Comparison of ENCODE assay signal across 23 cellular contexts in the genomic region with DNA sequence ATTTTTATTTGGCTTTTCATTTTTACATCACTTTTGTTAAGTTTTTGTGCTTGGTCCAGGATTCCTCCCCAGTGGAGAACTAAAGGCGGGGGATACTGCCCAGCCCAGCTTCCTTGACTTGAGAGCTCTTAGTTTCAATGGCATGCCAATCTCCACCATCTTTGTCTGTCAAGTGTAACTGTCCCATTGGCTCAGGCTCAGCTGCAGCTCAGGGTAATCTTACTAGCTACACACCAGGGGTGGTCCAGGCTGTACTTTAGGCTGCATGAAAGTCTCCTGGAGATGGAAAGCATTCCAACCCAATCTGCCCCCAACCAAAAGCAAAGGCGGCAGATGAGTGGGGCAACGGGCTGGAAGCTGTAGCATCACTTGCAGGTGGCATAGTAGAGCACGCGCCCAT. TPM values are rescaled to one million over a fixed set of nuclear protein-coding genes. Genes with fewer than 3 reads are reported as not detected.
DNase-seq lines count a peak whose midpoint lies in the region; ATAC-seq, FAIRE-seq and TF ChIP-seq lines count a peak whose summit lies in the region.
"Had no signal": no experiment of that assay in that cellular context is flagged by ENCODE, and none has a peak within 500 bp of the region (broad histone marks: within the 10 kb centered on the region; RNA-seq: fewer than 3 reads in every experiment).

No MANE protein-coding gene starts in this region.

- peaks cover 2% of the 10 kb centered on the region for H3K9me1 ChIP-seq in keratinocyte (ENCODE audit: control insufficient read depth, extremely low read depth, insufficient read depth, low read length)

- H3K27ac ChIP-seq in PC-3 (ENCODE audit: low read length) = no peak overlapping the region
- no peak overlapping the region for H3K27ac ChIP-seq in keratinocyte (ENCODE audit: control insufficient read depth, insufficient read depth, low read length)
- H3K27ac ChIP-seq in H9 (ENCODE audit: insufficient read length, low read depth, low read length) = no peak overlapping the region

- POLR2A ChIA-PET in Caco-2 (lab: Charles Lee) = no interaction called here
- POLR2A ChIA-PET in PC-3 (lab: Charles Lee; ENCODE audit: unreplicated experiment) = no interaction called here

- H3T11ph ChIP-seq in H9 (ENCODE audit: low read length) = no peak overlapping the region

- H2AFZ ChIP-seq in PC-3 (ENCODE audit: low read length) (no peak overlapping the region), keratinocyte (ENCODE audit: control insufficient read depth, low read length) (no peak overlapping the region), H9 (ENCODE audit: low read length) (no peak overlapping the region)
- H2AFZ ChIP-seq: GM23338 had no signal

- H3K9me3 Mint-ChIP-seq in Caco-2 (ENCODE audit: unreplicated experiment) = no peaks in the 10 kb centered on the region
- no peaks in the 10 kb centered on the region; a peak in 1 of 5 replicates for H3K9me3 Mint-ChIP-seq in H9
- H3K9me3 Mint-ChIP-seq: CD4-positive, CD25-positive, alpha-beta regulatory T cell; CD8-positive, alpha-beta memory T cell; GM23338; IgD-negative memory B cell had no signal

- H3K36me3 Mint-ChIP-seq in Caco-2 (ENCODE audit: insufficient read depth, unreplicated experiment) (peaks cover 50% of the 10 kb centered on the region), H9 (ENCODE audit: insufficient read depth in 1 of 3, low read depth in 3 of 3) (no peaks in the 10 kb centered on the region; a peak in 2 of 7 replicates)
- H3K36me3 Mint-ChIP-seq: IgD-negative memory B cell had no signal

- intact Hi-C loops in Caco-2 (cut with micrococcal nuclease; ENCODE audit: unreplicated experiment) (no loop called here), PC-3 (cut with micrococcal nuclease) (no loop called here)

- no peaks in the 10 kb centered on the region for H3K4me1 Mint-ChIP-seq in Caco-2 (ENCODE audit: low read depth, unreplicated experiment)
- peaks cover 0 to 3% of the 10 kb centered on the region in 2 experiments; a peak in 1 of 4 replicates for H3K4me1 Mint-ChIP-seq in H9
- H3K4me1 Mint-ChIP-seq: CD4-positive, CD25-positive, alpha-beta regulatory T cell; GM23338; IgD-negative memory B cell had no signal

- H3K36me3 ChIP-seq in Caco-2 (ENCODE audit: control insufficient read depth, insufficient read depth, low read length) (peaks cover 8% of the 10 kb centered on the region), PC-3 (ENCODE audit: low read depth, low read length) (peaks cover 64% of the 10 kb centered on the region), keratinocyte (ENCODE audit: control insufficient read depth in 2 of 2, extremely low read depth in 1 of 2, insufficient read depth in 2 of 2, low read length in 2 of 2) (peaks cover 45 to 60% of the 10 kb centered on the region in 2 experiments)
- H3K36me3 ChIP-seq: BE2C had no signal

- H2BK15ac ChIP-seq in H9 (ENCODE audit: low read depth, low read length) = no peak overlapping the region

- H4K20me1 ChIP-seq in PC-3 (ENCODE audit: low read length) = 0 out of 2 replicates have a peak, but pooled peaks cover 20% of the 10 kb centered on the region
- peaks cover 71% of the 10 kb centered on the region for H4K20me1 ChIP-seq in keratinocyte (ENCODE audit: control insufficient read depth, extremely low read depth, insufficient read depth, low read length)
- H4K20me1 ChIP-seq in H9 (ENCODE audit: control insufficient read depth, insufficient read depth, insufficient read length) = no peaks in the 10 kb centered on the region

- no CpG with 5 or more reads among the region's 5 CpGs for WGBS in H9 (ENCODE audit: extremely low coverage, insufficient read length, low lambda C conversion rate)

- no peaks in the 10 kb centered on the region for H3K23me2 ChIP-seq in H9 (ENCODE audit: insufficient read length, low read depth, low read length, poor library complexity, severe bottlenecking)

- no peak overlapping the region for H3K4me2 ChIP-seq in PC-3 (ENCODE audit: low read length)
- H3K4me2 ChIP-seq in keratinocyte (ENCODE audit: control insufficient read depth, extremely low read depth, insufficient read depth, low read depth, low read length) = no peak overlapping the region
- H3K4me2 ChIP-seq in H9 (ENCODE audit: insufficient read depth, insufficient read length, low read length) = no peak overlapping the region
- H3K4me2 ChIP-seq: GM23338 had no signal

- H4K8ac ChIP-seq in H9 (replicated peaks; ENCODE audit: insufficient read length, low read depth, low read length) = no peak overlapping the region

- DNase-seq in Caco-2 (no peak), GM13976 (ENCODE audit: low spot score) (peak; percentile 12), PC-3 (no peak), keratinocyte (ENCODE audit: low read depth, low spot score) (peak; percentile 60), DMS79 treated with DMSO at 0.1 percent for 48 hours (lab: John Stamatoyannopoulos, UW) (no peak), H9 (no peak), SW480 (ENCODE audit: low spot score) (no peak)
- DNase-seq: BE2C; C1 segment of cervical spinal cord; CD4-positive, CD25-positive, alpha-beta regulatory T cell; CD8-positive, alpha-beta memory T cell; COR-L47; DND-41; EL; KG1 had no signal

- in situ Hi-C loops in GM13976 (cut with MboI; ENCODE audit: low sequenced_read_pairs, unreplicated experiment) = no loop called here

- H2AK5ac ChIP-seq in H9 (ENCODE audit: insufficient read length, low read length) = no peak overlapping the region

- TF ChIP-seq CTCF in Caco-2 (IDR thresholded peaks at IDR 0.05; ENCODE audit: insufficient read depth in 1 of 2, low read depth in 1 of 2, low read length in 1 of 2, severe bottlenecking in 1 of 2, unreplicated experiment in 1 of 2) (no peak), GM13976 (IDR thresholded peaks at IDR 0.05; ENCODE audit: borderline replicate concordance, control extremely low read depth, extremely low read depth, insufficient read depth, missing control alignments) (no peak), PC-3 (conservative IDR thresholded peaks at IDR 0.05; ENCODE audit: low read depth, low read length) (no peak), keratinocyte (optimal IDR thresholded peaks at IDR 0.05 in 1 of 3, IDR thresholded peaks at IDR 0.05 in 1 of 3, conservative IDR thresholded peaks at IDR 0.05 in 1 of 3; ENCODE audit: extremely low read depth in 1 of 3, insufficient read depth in 2 of 3, low read length in 3 of 3) (no peak), H9 (conservative IDR thresholded peaks at IDR 0.05) (no peak)

- FAIRE-seq in keratinocyte (lab: Jason Lieb, UNC) = no peak
- FAIRE-seq: GM12878, GM18507, H54, HepG2 had no signal

- no peak overlapping the region for H3K4me3 Mint-ChIP-seq in Caco-2 (ENCODE audit: unreplicated experiment)
- no peak overlapping the region for H3K4me3 Mint-ChIP-seq in H9
- H3K4me3 Mint-ChIP-seq: CD4-positive, CD25-positive, alpha-beta regulatory T cell; CD8-positive, alpha-beta memory T cell; GM23338 had no signal

- H2BK20ac ChIP-seq in H9 (ENCODE audit: low read depth, low read length, poor library complexity, severe bottlenecking) = no peak overlapping the region

- no peak overlapping the region for H2BK12ac ChIP-seq in H9 (ENCODE audit: insufficient read length, low read depth, low read length)

- dilution Hi-C loops in keratinocyte (cut with MboI; ENCODE audit: extremely low pct_ligation_motif_present, low sequenced_read_pairs) = no loop called here

- no peak overlapping the region for H4K5ac ChIP-seq in H9 (ENCODE audit: insufficient read length, low read depth, low read length)

- BruUV-seq in Caco-2 (replicated peaks; lab: Mats Ljungman, UMichigan) (TSS peak; percentile 65), PC-3 (replicated peaks; lab: Mats Ljungman, UMichigan) (TSS peak; percentile 45)

- no peak overlapping the region for H2BK120ac ChIP-seq in H9 (ENCODE audit: low read depth, low read length, poor library complexity, severe bottlenecking)

- H3K4me1 ChIP-seq in Caco-2 (peaks cover 9% of the 10 kb centered on the region), PC-3 (ENCODE audit: insufficient read depth, low read length) (peaks cover 10% of the 10 kb centered on the region), keratinocyte (ENCODE audit: control insufficient read depth, extremely low read depth, insufficient read depth, low read length) (no peaks in the 10 kb centered on the region), H9 (ENCODE audit: insufficient read depth, low read length) (no peaks in the 10 kb centered on the region)
- H3K4me1 ChIP-seq: BE2C had no signal

- H3K27me3 ChIP-seq in Caco-2 (replicated peaks; ENCODE audit: control insufficient read depth, insufficient read depth, low read length) (no peaks in the 10 kb centered on the region), PC-3 (ENCODE audit: low read length) (no peaks in the 10 kb centered on the region), keratinocyte (ENCODE audit: control insufficient read depth, extremely low read depth, insufficient read depth, low read length) (no peaks in the 10 kb centered on the region), H9 (ENCODE audit: insufficient read depth, low read length) (no peaks in the 10 kb centered on the region)
- H3K27me3 ChIP-seq: BE2C had no signal

- no peaks in the 10 kb centered on the region for H3K79me1 ChIP-seq in H9 (ENCODE audit: insufficient read depth, low read depth, low read length, poor library complexity, severe bottlenecking)

- no peak overlapping the region for H2BK5ac ChIP-seq in H9 (ENCODE audit: insufficient read length, low read length)

- H4K91ac ChIP-seq in H9 (ENCODE audit: insufficient read length, low read depth, low read length) = no peak overlapping the region

- H3K4me3 ChIP-seq in Caco-2 (ENCODE audit: low read depth, low read length) (no peak overlapping the region), PC-3 (ENCODE audit: low read length) (no peak overlapping the region), keratinocyte (ENCODE audit: control insufficient read depth in 2 of 3, extremely low read depth in 1 of 3, insufficient read depth in 2 of 3, low read depth in 1 of 3, low read length in 3 of 3) (no peak overlapping the region)
- H3K4me3 ChIP-seq: GM12878, GM23338 had no signal

- H3K79me2 ChIP-seq in PC-3 (ENCODE audit: low read length) (no peaks in the 10 kb centered on the region), keratinocyte (ENCODE audit: control insufficient read depth, insufficient read depth, low read length) (no peaks in the 10 kb centered on the region), H9 (ENCODE audit: insufficient read depth, low read length) (no peaks in the 10 kb centered on the region)

- H3K9me3 ChIP-seq in Caco-2 (no peaks in the 10 kb centered on the region), PC-3 (ENCODE audit: low read length) (no peaks in the 10 kb centered on the region), keratinocyte (ENCODE audit: control insufficient read depth, low read depth, low read length) (no peaks in the 10 kb centered on the region), H9 (ENCODE audit: control insufficient read depth, low read depth, low read length) (no peaks in the 10 kb centered on the region)
- H3K9me3 ChIP-seq: BE2C had no signal

- CTCF ChIA-PET in Caco-2 (lab: Charles Lee) (no interaction called here), PC-3 (lab: Charles Lee) (no interaction called here)

- no peak overlapping the region for H3K23ac ChIP-seq in H9 (ENCODE audit: insufficient read length, low read depth, low read length)

- no peak for ATAC-seq in PC-3
- ATAC-seq: GM12878, GM23338, HepG2 had no signal

- H3K4ac ChIP-seq in H9 (ENCODE audit: low read depth, low read length) = no peak overlapping the region

- H3K14ac ChIP-seq in H9 (ENCODE audit: insufficient read depth, low read length) = no peak overlapping the region

- no peak overlapping the region for H3K18ac ChIP-seq in H9 (ENCODE audit: insufficient read length, low read depth, low read length)

- H3K27ac Mint-ChIP-seq in Caco-2 (ENCODE audit: unreplicated experiment) (no peak overlapping the region), H9 (no peak overlapping the region)
- H3K27ac Mint-ChIP-seq: CD4-positive, CD25-positive, alpha-beta regulatory T cell; CD8-positive, alpha-beta memory T cell; GM23338 had no signal

- H3K9me2 ChIP-seq in PC-3 (replicated peaks; ENCODE audit: low read length) = no peaks in the 10 kb centered on the region

- no peaks in the 10 kb centered on the region for H3K27me3 Mint-ChIP-seq in Caco-2 (ENCODE audit: insufficient read depth, unreplicated experiment)
- peaks cover 7% of the 10 kb centered on the region for H3K27me3 Mint-ChIP-seq in H9 (ENCODE audit: low read depth)
- H3K27me3 Mint-ChIP-seq: CD4-positive, CD25-positive, alpha-beta regulatory T cell had no signal

- no peak overlapping the region for H3K56ac ChIP-seq in H9 (ENCODE audit: insufficient read length, low read depth, low read length)

- H3K9ac ChIP-seq in PC-3 (ENCODE audit: low read length) (no peak overlapping the region), keratinocyte (ENCODE audit: control insufficient read depth, extremely low read depth, insufficient read depth, low read length) (no peak overlapping the region), H9 (ENCODE audit: extremely low read depth, insufficient read length, low read length) (no peak overlapping the region)

- H3F3A ChIP-seq in PC-3 (ENCODE audit: low read length, unreplicated experiment) = peaks cover 35% of the 10 kb centered on the region

RNA-seq across cellular contexts. Expression of gene CAMK1G, which starts 31.4 kb away (rescaled TPM):
- not detected in 2 replicates for total RNA-seq in Caco-2 (2022)
- not detected in 2 replicates for total RNA-seq in PC-3 (2014; rRNA removed)
- 0.02 TPM in 1 of 3 replicates, not detected in the others for polyA plus RNA-seq in keratinocyte
- polyA plus RNA-seq in keratinocyte (2011; ENCODE audit: low read depth) = not detected
- polyA plus RNA-seq in keratinocyte (2011; cell fraction: cytosol; rRNA removed) = not detected in 2 replicates
- polyA plus RNA-seq in keratinocyte (2011; cell fraction: nucleus; rRNA removed) = not detected in 2 replicates
- 0.11 TPM in 1 of 2 replicates, not detected in the other for polyA plus RNA-seq in keratinocyte (2012; ENCODE audit: low replicate concordance)
- not detected in 3 replicates for polyA minus RNA-seq in keratinocyte
- not detected for polyA minus RNA-seq in keratinocyte (2011; cell fraction: cytosol; rRNA and poly(A)+ RNA removed)
- not detected in 2 replicates for polyA minus RNA-seq in keratinocyte (2011; cell fraction: nucleus; rRNA and poly(A)+ RNA removed)
- total RNA-seq in H9 (2021) = 0.20 and 0.28 TPM in 2 replicates
- total RNA-seq: A172; CD4-positive, CD25-positive, alpha-beta regulatory T cell; CD8-positive, alpha-beta memory T cell; GM12878; HepG2 had no signal
- polyA plus RNA-seq: CD4-positive, CD25-positive, alpha-beta regulatory T cell; CD8-positive, alpha-beta memory T cell; HepG2; IgD-negative memory B cell had no signal

RNA-seq across cellular contexts. Expression of gene LAMB3, which starts 37.3 kb away (rescaled TPM):
- total RNA-seq in Caco-2 (2022) (112 and 125 TPM in 2 replicates), PC-3 (2014; rRNA removed) (473 and 650 TPM in 2 replicates), H9 (2021) (0.26 and 0.28 TPM in 2 replicates)
- 659 to 1,206 TPM (median 953 TPM) in 3 replicates for polyA plus RNA-seq in keratinocyte
- 649 TPM for polyA plus RNA-seq in keratinocyte (2011; ENCODE audit: low read depth)
- 240 and 422 TPM in 2 replicates for polyA plus RNA-seq in keratinocyte (2011; cell fraction: cytosol; rRNA removed)
- 2,965 and 3,376 TPM in 2 replicates for polyA plus RNA-seq in keratinocyte (2011; cell fraction: nucleus; rRNA removed)
- polyA plus RNA-seq in keratinocyte (2012; ENCODE audit: low replicate concordance) = 638 and 1,913 TPM in 2 replicates
- 1,171 to 2,790 TPM (median 1,215 TPM) in 3 replicates for polyA minus RNA-seq in keratinocyte
- polyA minus RNA-seq in keratinocyte (2011; cell fraction: cytosol; rRNA and poly(A)+ RNA removed) = 1,139 TPM
- polyA minus RNA-seq in keratinocyte (2011; cell fraction: nucleus; rRNA and poly(A)+ RNA removed) = 3,983 and 4,160 TPM in 2 replicates
- total RNA-seq: G401 had no signal
- polyA plus RNA-seq: IgD-negative memory B cell had no signal

Comparison
In these comparisons a context has a peak if more than half of its experiments do, and no peak if none do; other contexts are left out.
1. DNase-seq: peak in GM13976 (single experiment) and keratinocyte (single experiment); none in Caco-2 (0 of 2), PC-3 (single experiment), DMS79 treated with DMSO at 0.1 percent for 48 hours (single experiment), H9 (single experiment) and SW480 (single experiment).
2. RNA of gene LAMB3, which starts 37.3 kb away (total RNA-seq): 473 to 650 TPM in PC-3 and 112 to 125 TPM in Caco-2; 0.26 to 0.28 TPM in H9; every median in the first group is over 10 times any median in the second.